18 cellular contexts compared by ENCODE assay signal in the genomic region with DNA sequence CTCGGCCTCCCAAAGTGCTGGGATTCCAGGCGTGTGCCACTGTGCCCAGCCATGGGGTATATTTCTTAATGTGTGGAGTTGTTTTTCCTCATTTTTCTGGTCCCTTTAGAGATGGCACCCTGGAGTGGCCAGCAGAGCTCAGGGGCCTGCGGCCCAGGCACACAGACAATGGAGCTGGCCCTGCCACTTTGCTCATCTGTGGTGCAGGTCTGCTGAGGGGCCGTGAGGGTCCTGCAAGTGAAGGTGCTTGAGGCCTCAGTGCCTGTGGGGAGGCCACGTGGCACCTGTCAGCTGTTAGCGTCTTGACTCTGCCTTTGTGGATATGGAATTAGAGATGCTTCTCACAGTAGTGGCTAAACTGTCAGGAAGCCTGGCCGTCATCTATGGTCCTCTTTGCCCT. TPM values are rescaled to one million over a fixed set of nuclear protein-coding genes. Genes with fewer than 3 reads are reported as not detected.
A peak's percentile ranks its signal among the peaks of the same experiment; 100 is the strongest.
DNase-seq lines count a peak whose midpoint lies in the region; ATAC-seq and TF ChIP-seq lines count a peak whose summit lies in the region.
"Had no signal": no experiment of that assay in that cellular context is flagged by ENCODE, and none has a peak within 500 bp of the region (broad histone marks: within the 10 kb centered on the region; RNA-seq: fewer than 3 reads in every experiment).

No MANE protein-coding gene starts in this region.

- H3K27ac Mint-ChIP-seq in endodermal cell, result peak overlapping the region; percentile 65
- peak overlapping the region; percentile 51 for H3K27ac Mint-ChIP-seq in nephron progenitor cell
- H3K27ac Mint-ChIP-seq: B cell; CD4-positive, alpha-beta T cell had no signal

- H3K4me3 Mint-ChIP-seq in endodermal cell (no peak overlapping the region), nephron progenitor cell (no peak overlapping the region)
- H3K4me3 Mint-ChIP-seq: B cell; CD4-positive, alpha-beta T cell had no signal

- H3K9me3 ChIP-seq in heart right ventricle (no peaks in the 10 kb centered on the region), endodermal cell (ENCODE audit: control insufficient read depth, low read length) (no peaks in the 10 kb centered on the region)
- H3K9me3 ChIP-seq: SJCRH30 had no signal

- no peak for ATAC-seq in Right ventricle myocardium inferior
- ATAC-seq in heart right ventricle, result no peak

- H3K9me3 Mint-ChIP-seq in endodermal cell (no peaks in the 10 kb centered on the region), nephron progenitor cell (no peaks in the 10 kb centered on the region)
- H3K9me3 Mint-ChIP-seq: CD4-positive, alpha-beta T cell had no signal

- H3K27me3 ChIP-seq in heart right ventricle, result peaks cover 0 to 6% (median 0%) of the 10 kb centered on the region in 7 donors
- no peaks in the 10 kb centered on the region for H3K27me3 ChIP-seq in endodermal cell (ENCODE audit: control insufficient read depth, insufficient read depth, low read length, poor library complexity, severe bottlenecking)
- H3K27me3 ChIP-seq: SJCRH30 had no signal

- intact Hi-C loops in Right ventricle myocardium inferior (cut with DNase I) (no loop called here), heart right ventricle (cut with DNase I) (no loop called here)

- H3K4me1 Mint-ChIP-seq in endodermal cell (peaks cover 50% of the 10 kb centered on the region), nephron progenitor cell (peaks cover 88% of the 10 kb centered on the region)
- H3K4me1 Mint-ChIP-seq: B cell had no signal

- H3K27ac ChIP-seq in heart right ventricle, result peak overlapping the region in 4 of 10 donors; percentile 15 to 87 (median 59)
- H3K27ac ChIP-seq in endodermal cell (ENCODE audit: low read depth, low read length), result peak overlapping the region; percentile 83
- H3K27ac ChIP-seq: 22Rv1, SJCRH30 had no signal

- H3K9ac ChIP-seq in endodermal cell (ENCODE audit: extremely low read depth, low read length, poor library complexity, severe bottlenecking), result no peak overlapping the region

- H3K4me1 ChIP-seq in heart right ventricle, result peaks cover 31 to 88% (median 54%) of the 10 kb centered on the region in 9 donors
- peaks cover 17% of the 10 kb centered on the region for H3K4me1 ChIP-seq in endodermal cell (ENCODE audit: control insufficient read depth, insufficient read depth, low read length)

- H3K36me3 Mint-ChIP-seq in endodermal cell (ENCODE audit: low read depth) (peaks cover 33% of the 10 kb centered on the region), nephron progenitor cell (ENCODE audit: low read depth) (no peaks in the 10 kb centered on the region)

- H3K27me3 Mint-ChIP-seq in endodermal cell (ENCODE audit: insufficient read depth) (no peaks in the 10 kb centered on the region), nephron progenitor cell (ENCODE audit: low read depth, poor library complexity) (no peaks in the 10 kb centered on the region)

- 90 to 92% methylated on average over 7 of the region's 7 CpGs for WGBS in heart right ventricle, 2 donors
- 86 to 89% methylated on average over 4 to 7 of the region's 7 CpGs for WGBS in endodermal cell (ENCODE audit: insufficient coverage in 1 of 2, insufficient read length in 1 of 2), 2 experiments

- in situ Hi-C loops in GM13977 (cut with MboI; ENCODE audit: low pct_unique_long_range_greater_than_20kb, low sequenced_read_pairs, unreplicated experiment), result no loop called here

- H3K36me3 ChIP-seq in heart right ventricle (peaks cover 0 to 24% (median 0%) of the 10 kb centered on the region in 9 donors), endodermal cell (ENCODE audit: control insufficient read depth, insufficient read depth, low read length) (peaks cover 46% of the 10 kb centered on the region)
- H3K36me3 ChIP-seq: SJCRH30 had no signal

- DNase-seq in Right ventricle myocardium inferior (ENCODE audit: missing footprints) (peak; percentile 44), heart right ventricle (no peak), endodermal cell (no peak), nephron progenitor cell (no peak), GM13977 (ENCODE audit: low spot score) (no peak), NCI-H748 (lab: John Stamatoyannopoulos, UW; ENCODE audit: unreplicated experiment) (no peak), KG1 (lab: John Stamatoyannopoulos, UW) (no peak), EL (no peak)
- DNase-seq: Calu3; CD4-positive, alpha-beta T cell; NCI-H1105 treated with DMSO at 0.1 percent for 48 hours; NCI-H187; NCI-H345; NCI-H526; RPMI8226; SJCRH30 had no signal

- TF ChIP-seq CTCF in heart right ventricle (IDR thresholded peaks at IDR 0.05) (no peak), endodermal cell (conservative IDR thresholded peaks at IDR 0.05) (no peak), nephron progenitor cell (IDR thresholded peaks at IDR 0.05) (no peak), GM13977 (IDR thresholded peaks at IDR 0.05; ENCODE audit: extremely low read depth, insufficient read depth, missing control alignments) (no peak)

- H3K4me3 ChIP-seq in heart right ventricle (no peak overlapping the region), endodermal cell (ENCODE audit: low read length) (no peak overlapping the region)
- H3K4me3 ChIP-seq: SJCRH30 had no signal

RNA-seq across cellular contexts. Expression of gene COL18A1, which starts 7.5 kb away (rescaled TPM):
- 51.6 TPM for total RNA-seq in Right ventricle myocardium inferior
- total RNA-seq in heart right ventricle, result 10 to 100 TPM; 33.7 to 87.1 (median 48.8) TPM
- polyA plus RNA-seq in heart right ventricle, result 10 to 100 TPM; 63.1 to 70.6 TPM
- 100 to 1,000 TPM; 332 to 398 TPM for total RNA-seq in endodermal cell
- polyA plus RNA-seq in endodermal cell (2013, experiment 1 of 2), result 216 TPM
- polyA plus RNA-seq in endodermal cell (2013, experiment 2 of 2), result 213 TPM
